ENCODE assay signal across 23 cellular contexts in genomic region chr4:78379991-78380739, GRCh38.
DNase-seq lines count a peak whose midpoint lies in the region; ATAC-seq, FAIRE-seq and TF ChIP-seq lines count a peak whose summit lies in the region.
"Had no signal": no experiment of that assay in that cellular context is flagged by ENCODE, and none has a peak within 500 bp of the region (broad histone marks: within the 10 kb centered on the region; RNA-seq: fewer than 3 reads in every experiment).

No MANE protein-coding gene starts in this region.

- H3K4me2 ChIP-seq in keratinocyte (ENCODE audit: control insufficient read depth, extremely low read depth, insufficient read depth, low read depth, low read length) (peak overlapping the region; percentile 39), Karpas-422 (ENCODE audit: low read depth, low read length, poor library complexity, severe bottlenecking) (no peak overlapping the region)

- no peak for ATAC-seq in stimulated activated effector memory CD8-positive, alpha-beta T cell treated with anti-CD3 and anti-CD28 coated beads, Interleukin-12 subunit alpha, Interleukin-12 subunit beta, amount 100 ng/mL, for 72 hours
- ATAC-seq: left ventricle myocardium superior, natural killer cell, T-helper 17 cell had no signal

- no peak overlapping the region for H3K4me3 ChIP-seq in astrocyte of the cerebellum (ENCODE audit: low read depth, low read length)
- no peak overlapping the region for H3K4me3 ChIP-seq in keratinocyte (ENCODE audit: control insufficient read depth in 2 of 3, extremely low read depth in 1 of 3, insufficient read depth in 2 of 3, low read depth in 1 of 3, low read length in 3 of 3)
- no peak overlapping the region for H3K4me3 ChIP-seq in Karpas-422 (ENCODE audit: low read length)
- H3K4me3 ChIP-seq: tibial artery had no signal

- no peak overlapping the region for H3K27ac Mint-ChIP-seq in stimulated activated effector memory CD8-positive, alpha-beta T cell treated with anti-CD3 and anti-CD28 coated beads, Interleukin-12 subunit alpha, Interleukin-12 subunit beta, amount 100 ng/mL, for 72 hours
- H3K27ac Mint-ChIP-seq: activated naive CD4-positive, alpha-beta T cell treated with anti-CD3 and anti-CD28 coated beads, Interleukin-2, amount 50 U/mL, for 24 hours; natural killer cell; T-helper 17 cell had no signal

- H2AFZ ChIP-seq in keratinocyte (ENCODE audit: control insufficient read depth, low read length) (no peak overlapping the region), Karpas-422 (ENCODE audit: low read length) (no peak overlapping the region)

- no peaks in the 10 kb centered on the region for H3K9me2 ChIP-seq in Karpas-422 (replicated peaks; ENCODE audit: insufficient read depth, low read length)

- H3K9me3 ChIP-seq in keratinocyte (ENCODE audit: control insufficient read depth, low read depth, low read length), result no peaks in the 10 kb centered on the region
- no peaks in the 10 kb centered on the region for H3K9me3 ChIP-seq in Karpas-422 (ENCODE audit: low read length)
- H3K9me3 ChIP-seq: Peyer's patch, tibial artery had no signal

- H3K36me3 ChIP-seq in keratinocyte (ENCODE audit: control insufficient read depth in 2 of 2, extremely low read depth in 1 of 2, insufficient read depth in 2 of 2, low read length in 2 of 2) (no peaks in the 10 kb centered on the region), Karpas-422 (ENCODE audit: insufficient read depth, low read length) (no peaks in the 10 kb centered on the region)
- H3K36me3 ChIP-seq: Peyer's patch, tibial artery had no signal

- no peaks in the 10 kb centered on the region for H3K9me3 Mint-ChIP-seq in stimulated activated effector memory CD8-positive, alpha-beta T cell treated with anti-CD3 and anti-CD28 coated beads, Interleukin-12 subunit alpha, Interleukin-12 subunit beta, amount 100 ng/mL, for 72 hours
- H3K9me3 Mint-ChIP-seq: activated naive CD4-positive, alpha-beta T cell treated with anti-CD3 and anti-CD28 coated beads, Interleukin-2, amount 50 U/mL, for 24 hours; CD4-positive, alpha-beta memory T cell; central memory CD8-positive, alpha-beta T cell; natural killer cell had no signal

- H3K27ac ChIP-seq in keratinocyte (ENCODE audit: control insufficient read depth, insufficient read depth, low read length) (no peak overlapping the region), Karpas-422 (ENCODE audit: low read length) (no peak overlapping the region)
- H3K27ac ChIP-seq: 22Rv1, tibial artery had no signal

- no peaks in the 10 kb centered on the region for H3K9me1 ChIP-seq in keratinocyte (ENCODE audit: control insufficient read depth, extremely low read depth, insufficient read depth, low read length)

- H4K20me1 ChIP-seq in keratinocyte (ENCODE audit: control insufficient read depth, extremely low read depth, insufficient read depth, low read length) (no peaks in the 10 kb centered on the region), Karpas-422 (ENCODE audit: insufficient read depth, low read depth, low read length) (no peaks in the 10 kb centered on the region)

- TF ChIP-seq CTCF in astrocyte of the cerebellum (IDR thresholded peaks at IDR 0.05; ENCODE audit: low read depth, low read length, missing control alignments) (no peak), keratinocyte (optimal IDR thresholded peaks at IDR 0.05 in 1 of 3, IDR thresholded peaks at IDR 0.05 in 1 of 3, conservative IDR thresholded peaks at IDR 0.05 in 1 of 3; ENCODE audit: extremely low read depth in 1 of 3, insufficient read depth in 2 of 3, low read length in 3 of 3) (no peak)

- DNase-seq in NCI-H82 (lab: John Stamatoyannopoulos, UW) (peak; percentile 41), NCI-H82 treated with DMSO at 0.1 percent for 48 hours (lab: John Stamatoyannopoulos, UW; ENCODE audit: unreplicated experiment) (no peak), astrocyte of the cerebellum (ENCODE audit: low read depth) (peak; percentile 18), keratinocyte (ENCODE audit: low read depth, low spot score) (no peak), urothelium cell line (ENCODE audit: low spot score) (peak; percentile 30), Karpas-422 (no peak), NCI-H446 (lab: John Stamatoyannopoulos, UW) (no peak)
- DNase-seq in stimulated activated effector memory CD8-positive, alpha-beta T cell treated with anti-CD3 and anti-CD28 coated beads, Interleukin-12 subunit alpha, Interleukin-12 subunit beta, amount 100 ng/mL, for 72 hours (ENCODE audit: low spot score in 2 of 2), result no peak
- DNase-seq: activated CD4-positive, alpha-beta T cell treated with anti-CD3 and anti-CD28 coated beads for 1 hour; activated CD8-positive, alpha-beta memory T cell treated with anti-CD3 and anti-CD28 coated beads, Interleukin-2, amount 50 U/mL, for 48 hours; CD4-positive, alpha-beta memory T cell; left ventricle myocardium superior; natural killer cell; NCI-H1694 treated with DMSO at 0.1 percent for 48 hours; NCI-H526; stimulated activated CD8-positive, alpha-beta memory T cell treated with anti-CD3 and anti-CD28 coated beads, Interleukin-4, amount 100 ng/mL, for 48 hours; T-helper 17 cell; tibial artery had no signal

- dilution Hi-C loops in keratinocyte (cut with MboI; ENCODE audit: extremely low pct_ligation_motif_present, low sequenced_read_pairs), result no loop called here

- H3K9ac ChIP-seq in keratinocyte (ENCODE audit: control insufficient read depth, extremely low read depth, insufficient read depth, low read length) (no peak overlapping the region), Karpas-422 (ENCODE audit: low read length) (no peak overlapping the region)

- no peak overlapping the region for H3K4me3 Mint-ChIP-seq in stimulated activated effector memory CD8-positive, alpha-beta T cell treated with anti-CD3 and anti-CD28 coated beads, Interleukin-12 subunit alpha, Interleukin-12 subunit beta, amount 100 ng/mL, for 72 hours
- H3K4me3 Mint-ChIP-seq: activated naive CD4-positive, alpha-beta T cell treated with anti-CD3 and anti-CD28 coated beads, Interleukin-2, amount 50 U/mL, for 24 hours; CD4-positive, alpha-beta memory T cell; central memory CD8-positive, alpha-beta T cell; natural killer cell; T-helper 17 cell had no signal

- FAIRE-seq in keratinocyte (lab: Jason Lieb, UNC) (peak; percentile 88), urothelium cell line (lab: Jason Lieb, UNC) (peak; percentile 30)
- FAIRE-seq: endothelial cell of umbilical vein had no signal

- H3K4me1 Mint-ChIP-seq in stimulated activated effector memory CD8-positive, alpha-beta T cell treated with anti-CD3 and anti-CD28 coated beads, Interleukin-12 subunit alpha, Interleukin-12 subunit beta, amount 100 ng/mL, for 72 hours, result no peaks in the 10 kb centered on the region
- H3K4me1 Mint-ChIP-seq: activated naive CD4-positive, alpha-beta T cell treated with anti-CD3 and anti-CD28 coated beads, Interleukin-2, amount 50 U/mL, for 24 hours; CD4-positive, alpha-beta memory T cell; central memory CD8-positive, alpha-beta T cell; natural killer cell; T-helper 17 cell had no signal

- H3K4me1 ChIP-seq in keratinocyte (ENCODE audit: control insufficient read depth, extremely low read depth, insufficient read depth, low read length) (peaks cover 15% of the 10 kb centered on the region), Karpas-422 (ENCODE audit: low read length) (no peaks in the 10 kb centered on the region)
- H3K4me1 ChIP-seq: tibial artery had no signal

- H3K79me2 ChIP-seq in keratinocyte (ENCODE audit: control insufficient read depth, insufficient read depth, low read length) (no peaks in the 10 kb centered on the region), Karpas-422 (ENCODE audit: low read length) (no peaks in the 10 kb centered on the region)

- H3K27me3 ChIP-seq in keratinocyte (ENCODE audit: control insufficient read depth, extremely low read depth, insufficient read depth, low read length) (no peaks in the 10 kb centered on the region), Karpas-422 (ENCODE audit: low read length) (no peaks in the 10 kb centered on the region)
- H3K27me3 ChIP-seq: Peyer's patch, tibial artery had no signal

- in situ Hi-C loops in astrocyte of the cerebellum (cut with HindIII; ENCODE audit: low sequenced_read_pairs), result no loop called here

- H3K36me3 Mint-ChIP-seq in stimulated activated effector memory CD8-positive, alpha-beta T cell treated with anti-CD3 and anti-CD28 coated beads, Interleukin-12 subunit alpha, Interleukin-12 subunit beta, amount 100 ng/mL, for 72 hours, result peaks cover 5% of the 10 kb centered on the region
- H3K36me3 Mint-ChIP-seq: activated naive CD4-positive, alpha-beta T cell treated with anti-CD3 and anti-CD28 coated beads, Interleukin-2, amount 50 U/mL, for 24 hours; CD4-positive, alpha-beta memory T cell; natural killer cell had no signal

Comparison
In these comparisons a context has a peak if more than half of its experiments do, and no peak if none do; other contexts are left out.
1. DNase-seq: peak in NCI-H82 (single experiment), astrocyte of the cerebellum (single experiment) and urothelium cell line (single experiment); none in NCI-H82 treated with DMSO at 0.1 percent for 48 hours (single experiment), keratinocyte (single experiment), stimulated activated effector memory CD8-positive, alpha-beta T cell treated with anti-CD3 and anti-CD28 coated beads, Interleukin-12 subunit alpha, Interleukin-12 subunit beta, amount 100 ng/mL, for 72 hours (0 of 2), Karpas-422 (single experiment) and NCI-H446 (0 of 2).